1 cellular context compared by ENCODE assay signal in genomic region chr2:234998404-234999211, GRCh38.
TF ChIP-seq lines count a peak whose summit lies in the region.

No MANE protein-coding gene starts in this region.

TF ChIP-seq in HepG2, 621 proteins besides CTCF, POLR2A, EP300 and RAD21 (continued from another document and continues in another):
- TF ChIP-seq ZNF281 (CRISPR knock-in tag; IDR thresholded peaks at IDR 0.05; ENCODE audit: borderline replicate concordance) (peak; percentile 16; the same call in 1 of the 2 replicates), TBP (CRISPR knock-in tag; IDR thresholded peaks at IDR 0.05) (no peak), GABPA (IDR thresholded peaks at IDR 0.05; ENCODE audit: low read depth, low read length) (no peak), GABPA (CRISPR knock-in tag; IDR thresholded peaks at IDR 0.05; ENCODE audit: low read depth) (no peak), HES4 (CRISPR knock-in tag; IDR thresholded peaks at IDR 0.05; ENCODE audit: borderline replicate concordance) (no peak), NFKB2 (CRISPR knock-in tag; IDR thresholded peaks at IDR 0.05; ENCODE audit: borderline replicate concordance) (no peak), ZNF557 (CRISPR knock-in tag; IDR thresholded peaks at IDR 0.05) (no peak), SMAD1 (CRISPR knock-in tag; IDR thresholded peaks at IDR 0.05; ENCODE audit: borderline replicate concordance, low read depth) (no peak), IRF2 (CRISPR knock-in tag; IDR thresholded peaks at IDR 0.05) (peak; percentile 37; the same call in 1 of the 2 replicates), ZBTB33 (CRISPR knock-in tag; IDR thresholded peaks at IDR 0.05) (peak; percentile 86), ZFP90 (CRISPR knock-in tag; IDR thresholded peaks at IDR 0.05; ENCODE audit: borderline replicate concordance) (no peak), ATF2 (CRISPR knock-in tag; IDR thresholded peaks at IDR 0.05) (peak; percentile 57; the same call in 1 of the 2 replicates), ZNF235 (CRISPR knock-in tag; IDR thresholded peaks at IDR 0.05; ENCODE audit: borderline replicate concordance) (no peak), FOSL1 (CRISPR knock-in tag; IDR thresholded peaks at IDR 0.05; ENCODE audit: borderline replicate concordance) (no peak), TARDBP (CRISPR knock-in tag; IDR thresholded peaks at IDR 0.05) (peak; percentile 72; the same call in 1 of the 2 replicates), ATF7-NPFF (CRISPR knock-in tag; IDR thresholded peaks at IDR 0.05; ENCODE audit: low read depth) (no peak), ZNF12 (CRISPR knock-in tag; IDR thresholded peaks at IDR 0.05) (no peak), ZNF296 (CRISPR knock-in tag; conservative IDR thresholded peaks at IDR 0.05) (peak; percentile 18; the same call in 1 of the 2 replicates), ZFY (CRISPR knock-in tag; IDR thresholded peaks at IDR 0.05) (0 out of 2 replicates have a peak, but pooled peaks have one; percentile 15), ZNF749 (CRISPR knock-in tag; IDR thresholded peaks at IDR 0.05; ENCODE audit: borderline replicate concordance) (no peak), ZBED4 (CRISPR knock-in tag; IDR thresholded peaks at IDR 0.05; ENCODE audit: borderline replicate concordance) (no peak), ZNF432 (CRISPR knock-in tag; IDR thresholded peaks at IDR 0.05; ENCODE audit: borderline replicate concordance) (no peak), LCORL (IDR thresholded peaks at IDR 0.05) (peak; percentile 58; the same call in 1 of the 2 replicates), LCORL (CRISPR knock-in tag; IDR thresholded peaks at IDR 0.05) (peak; percentile 94), RNF219 (CRISPR knock-in tag; IDR thresholded peaks at IDR 0.05) (no peak), ZFP36 (IDR thresholded peaks at IDR 0.05; ENCODE audit: borderline replicate concordance, low read depth, low read length, partially characterized antibody) (no peak), TP53 (CRISPR knock-in tag; conservative IDR thresholded peaks at IDR 0.05) (no peak), U2AF2 (IDR thresholded peaks at IDR 0.05; ENCODE audit: low read depth, low read length) (no peak), ZNF567 (CRISPR knock-in tag; IDR thresholded peaks at IDR 0.05; ENCODE audit: borderline replicate concordance) (no peak), ZBTB42 (CRISPR knock-in tag; IDR thresholded peaks at IDR 0.05) (no peak), ZNF317 (CRISPR knock-in tag; IDR thresholded peaks at IDR 0.05) (0 out of 2 replicates have a peak, but pooled peaks have one; percentile 50), ZNF776 (CRISPR knock-in tag; IDR thresholded peaks at IDR 0.05) (no peak), ATF7 (IDR thresholded peaks at IDR 0.05) (peak; percentile 46; the same call in 1 of the 2 replicates), ATF7 (CRISPR knock-in tag; IDR thresholded peaks at IDR 0.05) (no peak), BORCS8-MEF2B (CRISPR knock-in tag; IDR thresholded peaks at IDR 0.05) (peak; percentile 68; the same call in 1 of the 2 replicates), GFI1 (CRISPR knock-in tag; IDR thresholded peaks at IDR 0.05; ENCODE audit: borderline replicate concordance) (no peak; the same call in 1 of the 2 replicates), ZNF746 (CRISPR knock-in tag; IDR thresholded peaks at IDR 0.05) (no peak), MED1 (CRISPR knock-in tag; IDR thresholded peaks at IDR 0.05) (peak; percentile 37; the same call in 1 of the 2 replicates), SIX1 (CRISPR knock-in tag; IDR thresholded peaks at IDR 0.05; ENCODE audit: borderline replicate concordance) (no peak), ZNF484 (CRISPR knock-in tag; IDR thresholded peaks at IDR 0.05; ENCODE audit: borderline replicate concordance, low read depth) (no peak), PBX2 (CRISPR knock-in tag; IDR thresholded peaks at IDR 0.05) (no peak), HDAC1 (CRISPR knock-in tag; IDR thresholded peaks at IDR 0.05) (peak; percentile 74), ZNF577 (CRISPR knock-in tag; IDR thresholded peaks at IDR 0.05; ENCODE audit: borderline replicate concordance, low read depth) (no peak), TAF15 (IDR thresholded peaks at IDR 0.05; ENCODE audit: low read depth, low read length, poor library complexity, severe bottlenecking) (no peak), ZSCAN22 (CRISPR knock-in tag; IDR thresholded peaks at IDR 0.05) (no peak), RXRB (CRISPR knock-in tag; IDR thresholded peaks at IDR 0.05; ENCODE audit: borderline replicate concordance) (peak; percentile 69), BATF2 (CRISPR knock-in tag; IDR thresholded peaks at IDR 0.05) (no peak), ZNF326 (CRISPR knock-in tag; IDR thresholded peaks at IDR 0.05; ENCODE audit: borderline replicate concordance) (no peak), ZNF773 (CRISPR knock-in tag; IDR thresholded peaks at IDR 0.05; ENCODE audit: borderline replicate concordance) (no peak), ZNF549 (CRISPR knock-in tag; IDR thresholded peaks at IDR 0.05) (no peak), ISL2 (CRISPR knock-in tag; IDR thresholded peaks at IDR 0.05) (no peak; the same call in 1 of the 2 replicates), SRSF9 (IDR thresholded peaks at IDR 0.05; ENCODE audit: borderline replicate concordance, insufficient read depth, low read depth, low read length, poor library complexity, severe bottlenecking) (no peak), ZKSCAN1 (IDR thresholded peaks at IDR 0.05; ENCODE audit: low read length) (no peak), AHR (CRISPR knock-in tag; IDR thresholded peaks at IDR 0.05) (0 out of 2 replicates have a peak, but pooled peaks have one; percentile 24), GZF1 (CRISPR knock-in tag; IDR thresholded peaks at IDR 0.05) (no peak; the same call in 1 of the 2 replicates), IRF9 (CRISPR knock-in tag; IDR thresholded peaks at IDR 0.05; ENCODE audit: borderline replicate concordance) (no peak)
